In genomic region chr5:14452685-14453084, GRCh38 we compare ENCODE assay signal across 13 cellular contexts.
DNase-seq lines count a peak whose midpoint lies in the region; ATAC-seq and TF ChIP-seq lines count a peak whose summit lies in the region.
"Had no signal": no experiment of that assay in that cellular context is flagged by ENCODE, and none has a peak within 500 bp of the region (broad histone marks: within the 10 kb centered on the region; RNA-seq: fewer than 3 reads in every experiment).

No MANE protein-coding gene starts in this region.

- H3K36me3 ChIP-seq in IMR-90 (ENCODE audit: control insufficient read depth, insufficient read depth, low read length) = peaks cover 44% of the 10 kb centered on the region
- peaks cover 20% of the 10 kb centered on the region for H3K36me3 ChIP-seq in lower lobe of right lung
- no peaks in the 10 kb centered on the region for H3K36me3 ChIP-seq in thoracic aorta

- peak overlapping the region; percentile 9 for H3K4me3 Mint-ChIP-seq in chondrocyte (ENCODE audit: unreplicated experiment)
- H3K4me3 Mint-ChIP-seq: immature natural killer cell; stimulated activated naive CD8-positive, alpha-beta T cell treated with anti-CD3 and anti-CD28 coated beads, Interleukin-15, amount 100 ng/mL, for 72 hours had no signal

- H3K14ac ChIP-seq in IMR-90 (replicated peaks; ENCODE audit: low read depth, low read length) = peak overlapping the region; percentile 74; the same call in 1 of the 2 replicates

- peaks cover 45 to 84% of the 10 kb centered on the region in 2 experiments for H3K79me1 ChIP-seq in IMR-90 (ENCODE audit: low read depth in 1 of 2, low read length in 2 of 2)

- POLR2A ChIA-PET in IMR-90 (lab: Charles Lee; ENCODE audit: unreplicated experiment) = no interaction called here

- H2BK20ac ChIP-seq in IMR-90 (ENCODE audit: low read depth, low read length) = 0 out of 2 replicates have a peak overlapping the region, but pooled peaks have one; percentile 47

- CTCF ChIA-PET in IMR-90 (lab: Yijun Ruan, JAX) = no interaction called here

- peak overlapping the region; percentile 89 for H3K27ac Mint-ChIP-seq in chondrocyte (ENCODE audit: unreplicated experiment)
- H3K27ac Mint-ChIP-seq: immature natural killer cell had no signal

- H3K4me3 ChIP-seq in IMR-90 (ENCODE audit: insufficient read depth, low read depth, low read length) (no peak overlapping the region), lower lobe of right lung (no peak overlapping the region), thoracic aorta (no peak overlapping the region)

- peaks cover 79% of the 10 kb centered on the region for H3K4me1 Mint-ChIP-seq in chondrocyte (ENCODE audit: low read depth)
- H3K4me1 Mint-ChIP-seq: immature natural killer cell had no signal

- intact Hi-C loops in IMR-90 (cut with micrococcal nuclease) (no loop called here), lower lobe of right lung (cut with DNase I) (no loop called here)

- H4K91ac ChIP-seq in IMR-90 (ENCODE audit: insufficient read depth, low read depth, low read length) = no peak overlapping the region

- no TSS peak for BruUV-seq in IMR-90 (replicated peaks; lab: Mats Ljungman, UMichigan)

- 0 out of 2 replicates have a peak overlapping the region, but pooled peaks have one; percentile 42 for H3K4ac ChIP-seq in IMR-90 (ENCODE audit: low read depth, low read length)

- no peak overlapping the region for H2AFZ ChIP-seq in IMR-90 (replicated peaks; ENCODE audit: low read length, poor library complexity)

- WGBS in IMR-90 (ENCODE audit: extremely low coverage in 2 of 2, insufficient read length in 1 of 2), 2 experiments = no CpG with 5 or more reads among the region's 3 CpGs

- no peak overlapping the region for H4K5ac ChIP-seq in IMR-90 (ENCODE audit: low read depth, low read length)

- H3K36me3 Mint-ChIP-seq in chondrocyte (ENCODE audit: low read depth) = peaks cover 14% of the 10 kb centered on the region

- in situ Hi-C loops in IMR-90 (cut with MboI; ENCODE audit: low sequenced_read_pairs) = no loop called here

- H3K27me3 ChIP-seq in IMR-90 (ENCODE audit: control insufficient read depth, insufficient read depth, low read length) (no peaks in the 10 kb centered on the region), lower lobe of right lung (ENCODE audit: low read depth) (no peaks in the 10 kb centered on the region), thoracic aorta (replicated peaks; ENCODE audit: insufficient read depth) (no peaks in the 10 kb centered on the region)

- H3K27ac ChIP-seq in IMR-90 (ENCODE audit: insufficient read depth, low read length) (peak overlapping the region; percentile 52; the same call in 1 of the 2 replicates), lower lobe of right lung (peak overlapping the region; percentile 34), thoracic aorta (peak overlapping the region; percentile 40 to 42)

- H3K4me1 ChIP-seq in IMR-90 (ENCODE audit: control insufficient read depth, insufficient read depth, low read length) = peaks cover 32% of the 10 kb centered on the region
- peaks cover 22% of the 10 kb centered on the region for H3K4me1 ChIP-seq in lower lobe of right lung
- peaks cover 6 to 51% of the 10 kb centered on the region in 2 donors for H3K4me1 ChIP-seq in thoracic aorta (ENCODE audit: control insufficient read depth in 1 of 2, low read depth in 2 of 2)

- H3K9me1 ChIP-seq in IMR-90 (ENCODE audit: insufficient read depth, low read length) = peaks cover 35% of the 10 kb centered on the region

- no peak for TF ChIP-seq POLR2A in IMR-90 (IDR thresholded peaks at IDR 0.05; ENCODE audit: low read depth, low read length)

- H3K9me3 Mint-ChIP-seq in chondrocyte (ENCODE audit: low read depth) = no peaks in the 10 kb centered on the region
- H3K9me3 Mint-ChIP-seq: immature natural killer cell; stimulated activated naive CD8-positive, alpha-beta T cell treated with anti-CD3 and anti-CD28 coated beads, Interleukin-15, amount 100 ng/mL, for 72 hours had no signal

- H4K8ac ChIP-seq in IMR-90 (ENCODE audit: low read depth in 2 of 2, low read length in 2 of 2) = no peak overlapping the region

- peaks cover 94% of the 10 kb centered on the region for H4K20me1 ChIP-seq in IMR-90 (ENCODE audit: insufficient read depth, low read length)

- TF ChIP-seq CTCF in IMR-90 (conservative IDR thresholded peaks at IDR 0.05; ENCODE audit: low read depth, low read length) (no peak), chondrocyte (IDR thresholded peaks at IDR 0.05) (no peak), lower lobe of right lung (IDR thresholded peaks at IDR 0.05) (no peak), thoracic aorta (IDR thresholded peaks at IDR 0.05) (no peak)

- peak overlapping the region; percentile 9; the same call in 1 of the 2 replicates for H3K4me2 ChIP-seq in IMR-90 (ENCODE audit: low read depth, low read length)

- H3K18ac ChIP-seq in IMR-90 (ENCODE audit: low read depth, low read length) = no peak overlapping the region

- peak overlapping the region; percentile 94 for H3K23ac ChIP-seq in IMR-90 (ENCODE audit: low read depth, low read length)

- ATAC-seq in IMR-90 (ENCODE audit: low read depth) (peak; percentile 3), lower lobe of right lung (no peak), thoracic aorta (ENCODE audit: insufficient number of reproducible peaks, low FRiP score, low read depth) (no peak), HG02970 (IDR thresholded peaks at IDR 0.05; ENCODE audit: low FRiP score, unreplicated experiment) (no peak)
- no peak for ATAC-seq in stimulated activated naive CD8-positive, alpha-beta T cell treated with anti-CD3 and anti-CD28 coated beads, Interleukin-15, Interleukin-2, amounts not matched to agents 100 U/mL and 50 U/mL, for 24 hours
- ATAC-seq: stimulated activated naive CD8-positive, alpha-beta T cell treated with anti-CD3 and anti-CD28 coated beads, Interleukin-15, amount 100 ng/mL, for 72 hours had no signal

- no peak overlapping the region for H2AK5ac ChIP-seq in IMR-90 (ENCODE audit: low read depth, low read length)

- no peak overlapping the region for H2BK15ac ChIP-seq in IMR-90 (ENCODE audit: low read depth, low read length)

- H3K9me3 ChIP-seq in IMR-90 (ENCODE audit: control insufficient read depth, insufficient read depth, low read length) (no peaks in the 10 kb centered on the region), lower lobe of right lung (no peaks in the 10 kb centered on the region), thoracic aorta (no peaks in the 10 kb centered on the region)

- dilution Hi-C loops in IMR-90 (cut with HindIII; ENCODE audit: low sequenced_read_pairs, unreplicated experiment) = no loop called here

- peak; percentile 58 for DNase-seq in IMR-90
- no peak for DNase-seq in chondrocyte (ENCODE audit: low spot score)
- DNase-seq in lower lobe of right lung = no peak
- DNase-seq in thoracic aorta (ENCODE audit: low spot score) = no peak
- no peak for DNase-seq in stimulated activated naive CD8-positive, alpha-beta T cell treated with anti-CD3 and anti-CD28 coated beads, Interleukin-15, Interleukin-2, amounts not matched to agents 100 U/mL and 50 U/mL, for 24 hours
- DNase-seq in activated effector memory CD4-positive, alpha-beta T cell treated with Interleukin-2 at 50 U/mL for 16 hours = no peak
- DNase-seq: activated naive CD4-positive, alpha-beta T cell treated with Interleukin-2 at 50 U/mL for 16 hours; erythroblast; immature natural killer cell; NCI-H1436; NCI-H526 treated with DMSO at 0.1 percent for 48 hours; stimulated activated naive CD8-positive, alpha-beta T cell treated with anti-CD3 and anti-CD28 coated beads, Interleukin-15, amount 100 ng/mL, for 72 hours had no signal

- H3K9ac ChIP-seq in IMR-90 (ENCODE audit: low read depth, low read length) = no peak overlapping the region

- no peak overlapping the region for H2AK9ac ChIP-seq in IMR-90 (replicated peaks; ENCODE audit: low read depth, low read length, poor library complexity)

- no peak overlapping the region for H3K56ac ChIP-seq in IMR-90 (ENCODE audit: extremely low read depth, insufficient read depth, low read length)

- no peak for TF ChIP-seq RAD21 in IMR-90 (IDR thresholded peaks at IDR 0.05; ENCODE audit: low read length)

- no peaks in the 10 kb centered on the region for H3K27me3 Mint-ChIP-seq in chondrocyte (ENCODE audit: low read depth)
- H3K27me3 Mint-ChIP-seq: stimulated activated naive CD8-positive, alpha-beta T cell treated with anti-CD3 and anti-CD28 coated beads, Interleukin-15, amount 100 ng/mL, for 72 hours had no signal

- peak overlapping the region; percentile 43 for H2BK5ac ChIP-seq in IMR-90 (ENCODE audit: low read depth, low read length, poor library complexity, severe bottlenecking)

- no peak overlapping the region for H2BK120ac ChIP-seq in IMR-90 (ENCODE audit: low read depth, low read length)

TF ChIP-seq in IMR-90, 13 proteins besides CTCF, POLR2A, EP300 and RAD21:
- TF ChIP-seq MAZ (IDR thresholded peaks at IDR 0.05; ENCODE audit: borderline replicate concordance, low read depth, low read length) = no peak
- TF ChIP-seq RCOR1 (IDR thresholded peaks at IDR 0.05; ENCODE audit: insufficient replicate concordance, low read length) = no peak
- TF ChIP-seq ELK1 (IDR thresholded peaks at IDR 0.05; ENCODE audit: borderline replicate concordance, low read depth, low read length) = no peak
- no peak for TF ChIP-seq MAFK (IDR thresholded peaks at IDR 0.05; ENCODE audit: low read depth, low read length)
- no peak for TF ChIP-seq FOS (IDR thresholded peaks at IDR 0.05; ENCODE audit: low read depth, low read length)
TF ChIP-seq in IMR-90: peak in this region for 0.
